In the genomic region with DNA sequence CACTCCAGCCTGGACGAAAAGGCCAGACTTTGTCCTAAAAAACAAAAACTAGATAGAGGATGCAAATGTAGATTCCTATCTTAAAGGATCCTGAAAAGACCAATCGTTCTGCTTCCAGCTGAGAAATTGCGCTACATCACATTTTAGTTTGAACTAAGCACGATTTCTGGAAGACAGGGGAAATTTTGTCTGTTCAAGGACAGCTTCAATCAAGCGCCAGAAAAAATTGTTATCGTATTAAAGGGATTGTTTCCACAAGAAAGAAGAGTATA, we compare ENCODE assay signal across 1 cellular context.
TF ChIP-seq lines count a peak whose summit lies in the region.

No MANE protein-coding gene starts in this region.

TF ChIP-seq in SK-N-SH treated with all-trans-retinoic acid at 6 μM for 48 hours, 23 proteins besides CTCF, POLR2A, EP300 and RAD21 (continued from another document):
- TF ChIP-seq, protein P1, sequence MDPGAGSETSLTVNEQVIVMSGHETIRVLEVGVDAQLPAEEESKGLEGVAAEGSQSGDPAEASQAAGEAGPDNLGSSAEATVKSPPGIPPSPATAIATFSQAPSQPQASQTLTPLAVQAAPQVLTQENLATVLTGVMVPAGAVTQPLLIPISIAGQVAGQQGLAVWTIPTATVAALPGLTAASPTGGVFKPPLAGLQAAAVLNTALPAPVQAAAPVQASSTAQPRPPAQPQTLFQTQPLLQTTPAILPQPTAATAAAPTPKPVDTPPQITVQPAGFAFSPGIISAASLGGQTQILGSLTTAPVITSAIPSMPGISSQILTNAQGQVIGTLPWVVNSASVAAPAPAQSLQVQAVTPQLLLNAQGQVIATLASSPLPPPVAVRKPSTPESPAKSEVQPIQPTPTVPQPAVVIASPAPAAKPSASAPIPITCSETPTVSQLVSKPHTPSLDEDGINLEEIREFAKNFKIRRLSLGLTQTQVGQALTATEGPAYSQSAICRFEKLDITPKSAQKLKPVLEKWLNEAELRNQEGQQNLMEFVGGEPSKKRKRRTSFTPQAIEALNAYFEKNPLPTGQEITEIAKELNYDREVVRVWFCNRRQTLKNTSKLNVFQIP (CRISPR knock-in tag; IDR thresholded peaks at IDR 0.05; ENCODE audit: borderline replicate concordance, low read depth) = no peak
- no peak for TF ChIP-seq TOX (CRISPR knock-in tag; IDR thresholded peaks at IDR 0.05; ENCODE audit: borderline replicate concordance)
- TF ChIP-seq ZFP3 (CRISPR knock-in tag; IDR thresholded peaks at IDR 0.05) = no peak
- TF ChIP-seq, protein P2, sequence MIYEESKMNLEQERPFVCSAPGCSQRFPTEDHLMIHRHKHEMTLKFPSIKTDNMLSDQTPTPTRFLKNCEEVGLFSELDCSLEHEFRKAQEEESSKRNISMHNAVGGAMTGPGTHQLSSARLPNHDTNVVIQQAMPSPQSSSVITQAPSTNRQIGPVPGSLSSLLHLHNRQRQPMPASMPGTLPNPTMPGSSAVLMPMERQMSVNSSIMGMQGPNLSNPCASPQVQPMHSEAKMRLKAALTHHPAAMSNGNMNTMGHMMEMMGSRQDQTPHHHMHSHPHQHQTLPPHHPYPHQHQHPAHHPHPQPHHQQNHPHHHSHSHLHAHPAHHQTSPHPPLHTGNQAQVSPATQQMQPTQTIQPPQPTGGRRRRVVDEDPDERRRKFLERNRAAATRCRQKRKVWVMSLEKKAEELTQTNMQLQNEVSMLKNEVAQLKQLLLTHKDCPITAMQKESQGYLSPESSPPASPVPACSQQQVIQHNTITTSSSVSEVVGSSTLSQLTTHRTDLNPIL (CRISPR knock-in tag; IDR thresholded peaks at IDR 0.05; ENCODE audit: low read depth) = no peak
- TF ChIP-seq PPARA (CRISPR knock-in tag; IDR thresholded peaks at IDR 0.05; ENCODE audit: borderline replicate concordance) = no peak
- TF ChIP-seq BACH2 (CRISPR knock-in tag; IDR thresholded peaks at IDR 0.05; ENCODE audit: borderline replicate concordance) = no peak
- TF ChIP-seq, protein P3, sequence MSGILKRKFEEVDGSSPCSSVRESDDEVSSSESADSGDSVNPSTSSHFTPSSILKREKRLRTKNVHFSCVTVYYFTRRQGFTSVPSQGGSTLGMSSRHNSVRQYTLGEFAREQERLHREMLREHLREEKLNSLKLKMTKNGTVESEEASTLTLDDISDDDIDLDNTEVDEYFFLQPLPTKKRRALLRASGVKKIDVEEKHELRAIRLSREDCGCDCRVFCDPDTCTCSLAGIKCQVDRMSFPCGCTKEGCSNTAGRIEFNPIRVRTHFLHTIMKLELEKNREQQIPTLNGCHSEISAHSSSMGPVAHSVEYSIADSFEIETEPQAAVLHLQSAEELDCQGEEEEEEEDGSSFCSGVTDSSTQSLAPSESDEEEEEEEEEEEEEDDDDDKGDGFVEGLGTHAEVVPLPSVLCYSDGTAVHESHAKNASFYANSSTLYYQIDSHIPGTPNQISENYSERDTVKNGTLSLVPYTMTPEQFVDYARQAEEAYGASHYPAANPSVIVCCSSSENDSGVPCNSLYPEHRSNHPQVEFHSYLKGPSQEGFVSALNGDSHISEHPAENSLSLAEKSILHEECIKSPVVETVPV (CRISPR knock-in tag; IDR thresholded peaks at IDR 0.05) = no peak
- no peak for TF ChIP-seq RARB (CRISPR knock-in tag; IDR thresholded peaks at IDR 0.05)
